Comparison of ENCODE assay signal across 1 cellular context in the genomic region with DNA sequence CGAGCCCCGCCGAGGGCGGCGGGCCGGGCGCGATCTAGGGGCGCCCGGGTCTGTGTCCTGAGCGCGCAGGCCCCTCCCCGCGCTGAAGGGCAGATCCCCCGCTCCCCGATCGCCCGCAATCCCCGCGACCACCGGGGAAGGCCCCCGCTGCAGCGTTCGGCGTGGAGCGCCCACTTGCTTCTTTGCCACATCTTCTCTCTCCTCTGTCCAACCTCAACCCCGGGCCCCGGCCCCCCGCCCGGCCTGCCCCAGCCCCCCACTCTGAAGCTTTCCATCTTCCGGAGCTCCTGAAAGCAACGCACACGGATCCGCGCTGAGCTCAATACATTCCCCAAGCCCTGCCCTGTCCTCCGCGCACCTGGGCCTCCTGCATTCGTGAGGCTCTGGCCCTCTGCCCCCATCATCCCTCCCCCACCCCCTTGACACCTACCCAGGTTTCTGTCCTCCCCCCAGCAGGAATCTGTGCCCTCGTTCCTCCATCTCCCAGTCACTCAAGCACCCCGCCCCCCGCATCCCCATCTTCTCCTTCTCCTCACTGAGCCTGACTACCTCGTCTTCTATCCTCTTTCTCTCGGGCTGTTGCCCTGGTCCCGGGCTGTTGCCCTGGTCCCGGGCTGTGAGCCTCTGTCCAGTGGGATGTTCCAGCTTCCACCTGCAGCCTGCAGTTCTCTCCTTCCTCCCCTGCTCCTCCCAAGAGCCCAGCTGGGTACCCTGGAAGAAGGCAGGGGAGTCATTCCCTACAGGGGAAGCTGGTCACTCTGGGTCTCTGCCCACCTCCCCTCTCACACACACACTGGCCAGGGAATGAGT.
TF ChIP-seq lines count a peak whose summit lies in the region.

No MANE protein-coding gene starts in this region.

TF ChIP-seq in GM23338, 12 proteins besides CTCF, POLR2A, EP300 and RAD21 (continued from another document):
- TF ChIP-seq ZNF462 (CRISPR knock-in tag; IDR thresholded peaks at IDR 0.05), result no peak
TF ChIP-seq in GM23338: peak in this region for 0.
